ENCODE assay signal across 27 cellular contexts in the genomic region with DNA sequence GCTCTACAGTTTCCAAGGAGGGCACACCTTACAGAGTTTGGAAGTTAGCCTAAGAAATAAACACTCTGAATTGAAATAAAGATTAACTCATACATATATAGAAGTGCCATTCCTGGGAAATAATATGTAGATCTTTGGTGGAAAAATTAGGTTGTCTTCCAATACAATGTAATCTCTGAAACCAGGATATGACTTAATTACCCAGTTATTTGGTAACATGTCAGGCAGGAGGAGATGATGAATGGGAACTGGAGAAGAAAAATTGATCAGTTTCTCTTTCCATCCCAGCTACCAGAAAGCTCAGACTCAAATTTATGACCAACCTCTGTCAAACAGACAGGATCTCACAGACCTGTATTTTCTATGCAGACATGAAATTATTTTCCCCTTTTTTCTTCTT.
A peak's percentile ranks its signal among the peaks of the same experiment; 100 is the strongest.
DNase-seq lines count a peak whose midpoint lies in the region; FAIRE-seq and TF ChIP-seq lines count a peak whose summit lies in the region.
"Had no signal": no experiment of that assay in that cellular context is flagged by ENCODE, and none has a peak within 500 bp of the region (broad histone marks: within the 10 kb centered on the region; RNA-seq: fewer than 3 reads in every experiment).

No MANE protein-coding gene starts in this region.

- H3K79me2 ChIP-seq in astrocyte (ENCODE audit: insufficient read depth, low read length) = no peaks in the 10 kb centered on the region

- no peak overlapping the region for H3K27ac Mint-ChIP-seq in astrocyte (ENCODE audit: unreplicated experiment)
- H3K27ac Mint-ChIP-seq: CD4-positive, alpha-beta memory T cell had no signal

- H3K4me1 Mint-ChIP-seq in astrocyte (ENCODE audit: low read depth, unreplicated experiment) = peaks cover 7% of the 10 kb centered on the region
- H3K4me1 Mint-ChIP-seq: CD4-positive, alpha-beta memory T cell had no signal

- H3K36me3 Mint-ChIP-seq in astrocyte (ENCODE audit: low read depth, unreplicated experiment) = peaks cover 2% of the 10 kb centered on the region
- H3K36me3 Mint-ChIP-seq: CD4-positive, alpha-beta memory T cell had no signal

- no peak overlapping the region for H3K27ac ChIP-seq in astrocyte (ENCODE audit: low read depth, low read length)
- no peak overlapping the region for H3K27ac ChIP-seq in prostate gland
- H3K27ac ChIP-seq: HL-60 had no signal

- TF ChIP-seq CTCF in astrocyte (IDR thresholded peaks at IDR 0.05; ENCODE audit: insufficient read depth, low read depth, low read length) (no peak), epithelial cell of esophagus (IDR thresholded peaks at IDR 0.05; ENCODE audit: insufficient read depth, low read depth, low read length, missing control alignments) (no peak), prostate gland (IDR thresholded peaks at IDR 0.05) (no peak)

- no peak for FAIRE-seq in astrocyte (lab: Jason Lieb, UNC)
- FAIRE-seq: GM12891, H54, HepG2 had no signal

- H4K20me1 ChIP-seq in astrocyte (ENCODE audit: insufficient read depth, low read length) = no peaks in the 10 kb centered on the region

- intact Hi-C loops in prostate gland (cut with DNase I) = no loop called here

- no peak overlapping the region for H3K4me2 ChIP-seq in astrocyte (ENCODE audit: low read length)

- H3K9me3 Mint-ChIP-seq in astrocyte (ENCODE audit: unreplicated experiment) = no peaks in the 10 kb centered on the region

- no peak overlapping the region for H3K4me3 Mint-ChIP-seq in astrocyte (ENCODE audit: unreplicated experiment)
- H3K4me3 Mint-ChIP-seq: CD4-positive, alpha-beta memory T cell had no signal

- H3K9ac ChIP-seq in astrocyte (ENCODE audit: low read length) = no peak overlapping the region

- H3K4me1 ChIP-seq in astrocyte (ENCODE audit: insufficient read depth, low read length) (no peaks in the 10 kb centered on the region), prostate gland (replicated peaks) (no peaks in the 10 kb centered on the region)

- DNase-seq in ELR (ENCODE audit: low read depth) (peak; percentile 38), astrocyte (ENCODE audit: low read depth) (peak; percentile 8), epithelial cell of esophagus (ENCODE audit: low read depth) (peak; percentile 15), kidney tubule cell (ENCODE audit: low spot score) (peak; percentile 45), prostate gland (ENCODE audit: low spot score) (no peak), NCI-H510A (lab: John Stamatoyannopoulos, UW) (no peak), AML-193 (lab: John Stamatoyannopoulos, UW) (no peak)
- DNase-seq: C1 segment of cervical spinal cord; CD4-positive, alpha-beta memory T cell; COR-L47; DMS53; GF-D8; Karpas-422; NCI-H1092 treated with DMSO at 0.1 percent for 48 hours; NCI-H1436; NCI-H187; NCI-H2081 treated with DMSO at 0.1 percent for 48 hours; NCI-H2171; NCI-H345; NCI-H524; NCI-H82; RPMI8226; SHP77 had no signal

- H3K36me3 ChIP-seq in astrocyte (ENCODE audit: insufficient read depth, low read length) (no peaks in the 10 kb centered on the region), prostate gland (no peaks in the 10 kb centered on the region)

- H2AFZ ChIP-seq in astrocyte (ENCODE audit: low read depth, low read length) = no peak overlapping the region

- no peak for TF ChIP-seq POLR2A in prostate gland (IDR thresholded peaks at IDR 0.05)

- H3K27me3 Mint-ChIP-seq in astrocyte (ENCODE audit: low read depth, unreplicated experiment) = no peaks in the 10 kb centered on the region

- no peaks in the 10 kb centered on the region for H3K27me3 ChIP-seq in astrocyte (ENCODE audit: insufficient read depth, low read length)
- no peaks in the 10 kb centered on the region for H3K27me3 ChIP-seq in prostate gland (replicated peaks; ENCODE audit: insufficient read depth)

- H3K9me3 ChIP-seq in astrocyte (ENCODE audit: insufficient read depth, low read depth, low read length) (no peaks in the 10 kb centered on the region), prostate gland (no peaks in the 10 kb centered on the region)

- H3K4me3 ChIP-seq in astrocyte (ENCODE audit: insufficient read depth, low read depth, low read length) = no peak overlapping the region
- no peak overlapping the region for H3K4me3 ChIP-seq in epithelial cell of esophagus (ENCODE audit: low read length)
- no peak overlapping the region for H3K4me3 ChIP-seq in prostate gland

Comparison
In these comparisons a context has a peak if more than half of its experiments do, and no peak if none do; other contexts are left out.
1. DNase-seq: peak in ELR (single experiment), astrocyte (single experiment), epithelial cell of esophagus (single experiment) and kidney tubule cell (single experiment); none in prostate gland (single experiment), NCI-H510A (single experiment) and AML-193 (0 of 2).